ENCODE assay signal across 13 cellular contexts in genomic region chr16:84596801-84597517, GRCh38. TPM values are rescaled to one million over a fixed set of nuclear protein-coding genes. Genes with fewer than 3 reads are reported as not detected.
A peak's percentile ranks its signal among the peaks of the same experiment; 100 is the strongest.
DNase-seq lines count a peak whose midpoint lies in the region; ATAC-seq and TF ChIP-seq lines count a peak whose summit lies in the region.
"Had no signal": no experiment of that assay in that cellular context is flagged by ENCODE, and none has a peak within 500 bp of the region (broad histone marks: within the 10 kb centered on the region; RNA-seq: fewer than 3 reads in every experiment).

No MANE protein-coding gene starts in this region.

- H3K4me1 Mint-ChIP-seq in T-helper 1 cell treated with Interleukin-12 subunit alpha and Interleukin-12 subunit beta and Interleukin-4 antibody, amounts not matched to agents 30 μg/mL and 1 μg/mL, for 36 hours (ENCODE audit: low read depth) = peaks cover 79% of the 10 kb centered on the region
- H3K4me1 Mint-ChIP-seq in activated CD4-positive, alpha-beta memory T cell treated with anti-CD3 and anti-CD28 coated beads, Interleukin-2, amount 10 ng/mL, durations not matched to agents 7 days and 5 days = peaks cover 97% of the 10 kb centered on the region
- H3K4me1 Mint-ChIP-seq in stimulated activated memory B cell treated with anti-CD40 and anti-IgM and Interleukin-4, amounts not matched to agents 10 μg/mL and 1 μg/mL and 100 μg/mL, for 72 hours = peaks cover 94% of the 10 kb centered on the region

- DNase-seq in T-helper 1 cell (no peak), hepatocyte (ENCODE audit: low spot score) (no peak)
- no peak for DNase-seq in activated CD4-positive, alpha-beta memory T cell treated with anti-CD3 and anti-CD28 coated beads, Interleukin-2, amount 10 ng/mL, durations not matched to agents 7 days and 5 days
- no peak for DNase-seq in stimulated activated CD4-positive, alpha-beta T cell treated with anti-CD3 and anti-CD28 coated beads, Interleukin-1b, Interleukin-23, amount 100 ng/mL, for 48 hours
- DNase-seq: DMS53, NCI-H1105, NCI-H524 treated with DMSO at 0.1 percent for 48 hours, SHP77 treated with DMSO at 0.1 percent for 48 hours had no signal

- H3K27ac Mint-ChIP-seq in T-helper 1 cell treated with Interleukin-12 subunit alpha and Interleukin-12 subunit beta and Interleukin-4 antibody, amounts not matched to agents 30 μg/mL and 1 μg/mL, for 36 hours = peak overlapping the region; percentile 93
- peak overlapping the region; percentile 96 for H3K27ac Mint-ChIP-seq in activated CD4-positive, alpha-beta memory T cell treated with anti-CD3 and anti-CD28 coated beads, Interleukin-2, amount 10 ng/mL, durations not matched to agents 7 days and 5 days
- H3K27ac Mint-ChIP-seq in stimulated activated memory B cell treated with anti-CD40 and anti-IgM and Interleukin-4, amounts not matched to agents 10 μg/mL and 1 μg/mL and 100 μg/mL, for 72 hours = peak overlapping the region; percentile 100

- no peaks in the 10 kb centered on the region for H3K36me3 ChIP-seq in hepatocyte (replicated peaks; ENCODE audit: insufficient read depth, low read depth)

- no peaks in the 10 kb centered on the region for H3K9me3 Mint-ChIP-seq in T-helper 1 cell treated with Interleukin-12 subunit alpha and Interleukin-12 subunit beta and Interleukin-4 antibody, amounts not matched to agents 30 μg/mL and 1 μg/mL, for 36 hours
- no peaks in the 10 kb centered on the region for H3K9me3 Mint-ChIP-seq in activated CD4-positive, alpha-beta memory T cell treated with anti-CD3 and anti-CD28 coated beads, Interleukin-2, amount 10 ng/mL, durations not matched to agents 7 days and 5 days
- H3K9me3 Mint-ChIP-seq in stimulated activated memory B cell treated with anti-CD40 and anti-IgM and Interleukin-4, amounts not matched to agents 10 μg/mL and 1 μg/mL and 100 μg/mL, for 72 hours = no peaks in the 10 kb centered on the region

- H3K27me3 Mint-ChIP-seq in T-helper 1 cell treated with Interleukin-12 subunit alpha and Interleukin-12 subunit beta and Interleukin-4 antibody, amounts not matched to agents 30 μg/mL and 1 μg/mL, for 36 hours (ENCODE audit: low read depth) = no peaks in the 10 kb centered on the region
- no peaks in the 10 kb centered on the region for H3K27me3 Mint-ChIP-seq in activated CD4-positive, alpha-beta memory T cell treated with anti-CD3 and anti-CD28 coated beads, Interleukin-2, amount 10 ng/mL, durations not matched to agents 7 days and 5 days
- H3K27me3 Mint-ChIP-seq in stimulated activated memory B cell treated with anti-CD40 and anti-IgM and Interleukin-4, amounts not matched to agents 10 μg/mL and 1 μg/mL and 100 μg/mL, for 72 hours = no peaks in the 10 kb centered on the region

- no peak for TF ChIP-seq CTCF in hepatocyte (IDR thresholded peaks at IDR 0.05; ENCODE audit: poor library complexity)

- CTCF ChIA-PET in activated CD4-positive, alpha-beta memory T cell treated with anti-CD3 and anti-CD28 coated beads, Interleukin-2, amount 10 ng/mL, durations not matched to agents 7 days and 5 days (lab: Charles Lee) = interaction anchor here (0.8 to 4.0 kb wide), 10 partner anchors 10 to 89 kb away, joined by 3 to 22 read pairs (median 5); no protein-coding TSS in a partner anchor

- no peaks in the 10 kb centered on the region for H3K9me2 ChIP-seq in hepatocyte (replicated peaks; ENCODE audit: insufficient read depth)

- H3K27me3 ChIP-seq in layer of hippocampus (ENCODE audit: control insufficient read depth, insufficient read depth, low read length) (no peaks in the 10 kb centered on the region), hepatocyte (no peaks in the 10 kb centered on the region)

- WGBS in hepatocyte (ENCODE audit: low lambda C conversion rate, missing lambda C conversion rate) = 96% methylated on average over 14 of the region's 14 CpGs

- ATAC-seq in stimulated activated memory B cell treated with anti-CD40 and anti-IgM and Interleukin-4, amounts not matched to agents 10 μg/mL and 1 μg/mL and 100 μg/mL, for 72 hours = no peak
- no peak for ATAC-seq in GM19467 (IDR thresholded peaks at IDR 0.05; ENCODE audit: unreplicated experiment)

- peaks cover 29% of the 10 kb centered on the region for H3K79me2 ChIP-seq in hepatocyte

- H2AFZ ChIP-seq in hepatocyte = no peak overlapping the region

- peak overlapping the region; percentile 79 for H3K4me3 Mint-ChIP-seq in T-helper 1 cell treated with Interleukin-12 subunit alpha and Interleukin-12 subunit beta and Interleukin-4 antibody, amounts not matched to agents 30 μg/mL and 1 μg/mL, for 36 hours
- H3K4me3 Mint-ChIP-seq in activated CD4-positive, alpha-beta memory T cell treated with anti-CD3 and anti-CD28 coated beads, Interleukin-2, amount 10 ng/mL, durations not matched to agents 7 days and 5 days = peak overlapping the region; percentile 70
- peak overlapping the region; percentile 72 for H3K4me3 Mint-ChIP-seq in stimulated activated memory B cell treated with anti-CD40 and anti-IgM and Interleukin-4, amounts not matched to agents 10 μg/mL and 1 μg/mL and 100 μg/mL, for 72 hours

- H3K4me1 ChIP-seq in hepatocyte (ENCODE audit: insufficient read depth) = peaks cover 38% of the 10 kb centered on the region

- no peak overlapping the region for H3K4me2 ChIP-seq in hepatocyte

- no peaks in the 10 kb centered on the region for H3K9me3 ChIP-seq in hepatocyte (ENCODE audit: low read depth)

- H3K4me3 ChIP-seq in hepatocyte = no peak overlapping the region

- POLR2A ChIA-PET in activated CD4-positive, alpha-beta memory T cell treated with anti-CD3 and anti-CD28 coated beads, Interleukin-2, amount 10 ng/mL, durations not matched to agents 7 days and 5 days (lab: Charles Lee) = interaction anchor here (0.8 to 10.3 kb wide), 9 partner anchors 8 to 104 kb away, joined by 3 to 216 read pairs (median 27); partner anchors contain the start of genes COTL1 and MEAK7

- H3K27ac ChIP-seq in layer of hippocampus (ENCODE audit: low read depth, low read length) = peak overlapping the region; percentile 60
- no peak overlapping the region for H3K27ac ChIP-seq in hepatocyte
- H3K27ac ChIP-seq: 22Rv1 had no signal

- H4K20me1 ChIP-seq in hepatocyte (ENCODE audit: insufficient read depth, poor library complexity, severe bottlenecking) = no peaks in the 10 kb centered on the region

- peaks cover 66% of the 10 kb centered on the region for H3K36me3 Mint-ChIP-seq in T-helper 1 cell treated with Interleukin-12 subunit alpha and Interleukin-12 subunit beta and Interleukin-4 antibody, amounts not matched to agents 30 μg/mL and 1 μg/mL, for 36 hours (ENCODE audit: low read depth)
- peaks cover 78% of the 10 kb centered on the region for H3K36me3 Mint-ChIP-seq in activated CD4-positive, alpha-beta memory T cell treated with anti-CD3 and anti-CD28 coated beads, Interleukin-2, amount 10 ng/mL, durations not matched to agents 7 days and 5 days (ENCODE audit: low read depth)
- H3K36me3 Mint-ChIP-seq in stimulated activated memory B cell treated with anti-CD40 and anti-IgM and Interleukin-4, amounts not matched to agents 10 μg/mL and 1 μg/mL and 100 μg/mL, for 72 hours = peaks cover 54% of the 10 kb centered on the region

RNA-seq across cellular contexts. Expression of gene COTL1, which starts 20.9 kb away (rescaled TPM):
- total RNA-seq in activated CD4-positive, alpha-beta memory T cell treated with anti-CD3 and anti-CD28 coated beads, Interleukin-2, amount 10 ng/mL, durations not matched to agents 7 days and 5 days = 100 to 1,000 TPM; 676 to 689 TPM
- 30.1 and 32.8 TPM in 2 replicates for total RNA-seq in hepatocyte
- 101 and 104 TPM in 2 replicates for polyA plus RNA-seq in hepatocyte

RNA-seq across cellular contexts. Expression of gene KLHL36, which starts 51.4 kb away (rescaled TPM):
- 10 to 100 TPM; 45.7 to 49.0 TPM for total RNA-seq in activated CD4-positive, alpha-beta memory T cell treated with anti-CD3 and anti-CD28 coated beads, Interleukin-2, amount 10 ng/mL, durations not matched to agents 7 days and 5 days
- total RNA-seq in hepatocyte = 45.0 and 50.5 TPM in 2 replicates
- 24.4 and 29.9 TPM in 2 replicates for polyA plus RNA-seq in hepatocyte

Comparison
In these comparisons a context has a peak if more than half of its experiments do, and no peak if none do; other contexts are left out.
1. RNA of gene COTL1, which starts 20.9 kb away (total RNA-seq): 676 to 689 TPM in activated CD4-positive, alpha-beta memory T cell treated with anti-CD3 and anti-CD28 coated beads, Interleukin-2, amount 10 ng/mL, durations not matched to agents 7 days and 5 days; 30.1 to 32.8 TPM in hepatocyte; every median in the first group is over 10 times any median in the second.
2. Peak in every context shown above with its lines, with median percentiles within 50 percentile points of each other: H3K27ac Mint-ChIP-seq and H3K4me3 Mint-ChIP-seq.